Comparison of ENCODE assay signal across 16 cellular contexts in the genomic region with DNA sequence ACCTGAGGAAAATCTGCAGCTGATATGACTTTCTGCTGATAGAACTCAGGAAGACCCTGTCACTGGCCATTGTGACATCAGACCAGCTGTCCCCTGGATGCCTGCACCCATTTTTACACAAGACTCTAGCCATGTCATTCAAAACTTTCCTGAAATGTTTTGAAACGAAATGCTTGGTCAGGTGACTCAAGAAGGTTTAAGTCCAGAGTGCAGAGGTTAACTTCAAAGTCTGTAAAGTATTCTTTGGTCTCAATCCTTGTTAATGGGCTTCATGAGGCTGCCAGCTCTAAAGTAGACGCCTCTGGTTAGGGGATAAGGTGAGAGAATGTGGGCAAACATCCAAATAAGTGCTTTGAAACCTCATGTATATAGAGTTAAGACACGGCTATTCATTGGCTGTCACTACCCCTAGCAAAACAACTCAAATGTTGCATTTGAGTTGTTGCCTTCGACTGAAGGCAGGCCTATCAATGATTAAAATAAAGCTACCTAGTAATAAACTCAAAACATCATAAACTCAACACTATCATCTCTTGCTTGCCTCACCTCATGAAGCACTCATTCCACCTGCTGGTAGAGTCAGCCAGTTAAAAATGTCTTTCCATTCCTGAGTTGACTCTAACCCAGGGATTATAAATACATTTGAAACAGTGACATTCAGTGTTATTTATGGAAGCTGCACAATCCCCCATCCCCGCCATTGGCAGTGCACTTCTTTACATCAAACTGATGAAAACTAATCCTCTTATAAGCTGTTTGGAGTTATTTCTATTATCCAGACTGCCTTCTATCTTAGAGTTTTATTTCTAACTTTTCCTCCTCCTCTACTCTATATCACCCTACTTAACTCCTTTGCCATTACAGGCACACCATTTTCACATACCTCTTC. TPM values are rescaled to one million over a fixed set of nuclear protein-coding genes. Genes with fewer than 3 reads are reported as not detected.
DNase-seq lines count a peak whose midpoint lies in the region; ATAC-seq and TF ChIP-seq lines count a peak whose summit lies in the region.
"Had no signal": no experiment of that assay in that cellular context is flagged by ENCODE, and none has a peak within 500 bp of the region (broad histone marks: within the 10 kb centered on the region; RNA-seq: fewer than 3 reads in every experiment).

No MANE protein-coding gene starts in this region.

- no peak for DNase-seq in CD4-positive, alpha-beta memory T cell
- DNase-seq in epithelial cell of esophagus (ENCODE audit: low read depth): no peak
- no peak for DNase-seq in CD1c-positive myeloid dendritic cell (ENCODE audit: extremely low spot score)
- DNase-seq in stimulated activated naive CD8-positive, alpha-beta T cell treated with anti-CD3 and anti-CD28 coated beads, Interleukin-15, Interleukin-2, amounts not matched to agents 100 U/mL and 50 U/mL, for 24 hours: no peak
- no peak for DNase-seq in prostate gland (ENCODE audit: low spot score)
- DNase-seq: activated CD4-positive, alpha-beta T cell treated with anti-CD3 and anti-CD28 coated beads for 36 hours; activated CD8-positive, alpha-beta memory T cell treated with anti-CD3 and anti-CD28 coated beads, Interleukin-2, amount 50 U/mL, for 48 hours; Calu3; NCI-H187; NCI-H446; stomach had no signal

- intact Hi-C loops in CD4-positive, alpha-beta memory T cell (cut with micrococcal nuclease): no loop called here
- intact Hi-C loops in prostate gland (cut with DNase I): loop anchor here (5.0 kb wide), 1 partner anchor 51 kb away; the partner anchor contains the start of gene PCAT6

- no peak overlapping the region for H3K27ac ChIP-seq in CD4-positive, alpha-beta memory T cell (ENCODE audit: low read depth, low read length)
- H3K27ac ChIP-seq in HUES64 (ENCODE audit: low read depth, low read length) (no peak overlapping the region), prostate gland (no peak overlapping the region)
- H3K27ac ChIP-seq: stomach had no signal

- peaks cover 6 to 23% (median 10%) of the 10 kb centered on the region in 4 donors for H3K4me1 Mint-ChIP-seq in CD4-positive, alpha-beta memory T cell
- peaks cover 30% of the 10 kb centered on the region for H3K4me1 Mint-ChIP-seq in nephron

- CTCF ChIA-PET in CD4-positive, alpha-beta memory T cell (lab: Charles Lee; ENCODE audit: partially characterized antibody): interaction anchor here (0.9 kb wide), 1 partner anchor 12 kb away, joined by 4 read pairs; no protein-coding TSS in a partner anchor

- ATAC-seq in stimulated activated naive CD8-positive, alpha-beta T cell treated with anti-CD3 and anti-CD28 coated beads, Interleukin-15, Interleukin-2, amounts not matched to agents 100 U/mL and 50 U/mL, for 24 hours: no peak
- ATAC-seq in esophagus mucosa: no peak

- H3K36me3 Mint-ChIP-seq in CD4-positive, alpha-beta memory T cell: no peaks in the 10 kb centered on the region
- H3K36me3 Mint-ChIP-seq in nephron (ENCODE audit: low read depth): peaks cover under 1% of the 10 kb centered on the region
- H3K36me3 Mint-ChIP-seq: activated naive CD4-positive, alpha-beta T cell treated with anti-CD3 and anti-CD28 coated beads, Interleukin-2, amount 50 U/mL, for 24 hours had no signal

- no peaks in the 10 kb centered on the region for H3K9me3 Mint-ChIP-seq in CD4-positive, alpha-beta memory T cell
- H3K9me3 Mint-ChIP-seq in nephron: no peaks in the 10 kb centered on the region
- H3K9me3 Mint-ChIP-seq: activated naive CD4-positive, alpha-beta T cell treated with anti-CD3 and anti-CD28 coated beads, Interleukin-2, amount 50 U/mL, for 24 hours had no signal

- H3K27me3 ChIP-seq in CD4-positive, alpha-beta memory T cell (ENCODE audit: insufficient read depth, low read length): peaks cover 21% of the 10 kb centered on the region
- H3K27me3 ChIP-seq in HUES64 (ENCODE audit: insufficient read depth, low read length): no peaks in the 10 kb centered on the region; the same call in 1 of the 2 replicates
- H3K27me3 ChIP-seq in prostate gland (replicated peaks; ENCODE audit: insufficient read depth): no peaks in the 10 kb centered on the region

- no peak for TF ChIP-seq POLR2A in prostate gland (IDR thresholded peaks at IDR 0.05)

- TF ChIP-seq CTCF in epithelial cell of esophagus (IDR thresholded peaks at IDR 0.05; ENCODE audit: insufficient read depth, low read depth, low read length, missing control alignments) (peak; percentile 23), nephron (IDR thresholded peaks at IDR 0.05; ENCODE audit: unreplicated experiment in 3 of 3) (no peak), prostate gland (IDR thresholded peaks at IDR 0.05) (no peak)

- H3K4me3 Mint-ChIP-seq in CD4-positive, alpha-beta memory T cell: peak overlapping the region in 7 of 8 donors; percentile 6 to 87 (median 80)
- H3K4me3 Mint-ChIP-seq in nephron: peak overlapping the region; percentile 94 to 97 (median 96)

- peaks cover 44 to 48% of the 10 kb centered on the region in 2 donors for H3K27me3 Mint-ChIP-seq in CD4-positive, alpha-beta memory T cell
- H3K27me3 Mint-ChIP-seq in nephron (ENCODE audit: low read depth): peaks cover 18% of the 10 kb centered on the region

- no peak overlapping the region for H3K9ac ChIP-seq in HUES64 (ENCODE audit: low read depth, low read length)

- no peaks in the 10 kb centered on the region for H3K9me3 ChIP-seq in CD4-positive, alpha-beta memory T cell (ENCODE audit: control insufficient read depth in 1 of 2, low read length in 2 of 2)
- no peaks in the 10 kb centered on the region for H3K9me3 ChIP-seq in HUES64 (ENCODE audit: insufficient read depth, low read depth, low read length)
- H3K9me3 ChIP-seq in prostate gland: no peaks in the 10 kb centered on the region
- H3K9me3 ChIP-seq: stomach had no signal

- no peak overlapping the region for H3K27ac Mint-ChIP-seq in CD4-positive, alpha-beta memory T cell
- no peak overlapping the region for H3K27ac Mint-ChIP-seq in nephron
- H3K27ac Mint-ChIP-seq: activated CD4-positive, alpha-beta T cell treated with anti-CD3 and anti-CD28 coated beads for 36 hours; activated naive CD4-positive, alpha-beta T cell treated with anti-CD3 and anti-CD28 coated beads, Interleukin-2, amount 50 U/mL, for 24 hours had no signal

- 81% methylated on average over 5 of the region's 5 CpGs for WGBS in HUES64
- WGBS in prostate gland: 73% methylated on average over 5 of the region's 5 CpGs

- no peaks in the 10 kb centered on the region for H3K36me3 ChIP-seq in CD4-positive, alpha-beta memory T cell (ENCODE audit: insufficient read depth, low read length)
- H3K36me3 ChIP-seq in HUES64 (ENCODE audit: insufficient read depth, low read length) (peaks cover 11% of the 10 kb centered on the region), prostate gland (no peaks in the 10 kb centered on the region)
- H3K36me3 ChIP-seq: stomach had no signal

- POLR2A ChIA-PET in CD4-positive, alpha-beta memory T cell (lab: Charles Lee; ENCODE audit: partially characterized antibody): no interaction called here

- H3K4me1 ChIP-seq in CD4-positive, alpha-beta memory T cell (ENCODE audit: insufficient read depth, low read length): peaks cover 15% of the 10 kb centered on the region
- H3K4me1 ChIP-seq in HUES64 (ENCODE audit: insufficient read depth, low read length) (no peaks in the 10 kb centered on the region), prostate gland (replicated peaks) (peaks cover 4% of the 10 kb centered on the region)

- H3K4me3 ChIP-seq in CD4-positive, alpha-beta memory T cell (ENCODE audit: low read length in 2 of 2): no peak overlapping the region
- H3K4me3 ChIP-seq in HUES64 (ENCODE audit: low read length) (peak overlapping the region; percentile 81; the same call in 1 of the 2 replicates), epithelial cell of esophagus (ENCODE audit: low read length) (no peak overlapping the region), prostate gland (no peak overlapping the region)

RNA-seq across cellular contexts. Expression of gene RABIF, which starts 26.0 kb away (rescaled TPM):
- total RNA-seq in CD4-positive, alpha-beta memory T cell: 10 to 100 TPM; 17.3 to 18.7 TPM
- polyA plus RNA-seq in CD4-positive, alpha-beta memory T cell: 10 to 100 TPM; 24.2 to 25.0 TPM
- polyA plus RNA-seq in HUES64 (2013, experiment 1 of 2): 8.7 TPM
- polyA plus RNA-seq in HUES64 (2013, experiment 2 of 2): 7.4 TPM
- total RNA-seq in prostate gland: 10 to 100 TPM in 1 of 2 donors, 1 to 10 TPM in 1; 6.6 to 14.5 TPM
- 12.3 TPM for total RNA-seq in esophagus mucosa

RNA-seq across cellular contexts. Expression of gene PCAT6, which starts 52.2 kb away (rescaled TPM):
- not detected for total RNA-seq in CD4-positive, alpha-beta memory T cell
- polyA plus RNA-seq in CD4-positive, alpha-beta memory T cell: 1 to 10 TPM in 1 of 2 donors, not detected in 1; 1.0 TPM
- 2.2 TPM for polyA plus RNA-seq in HUES64 (2013, experiment 1 of 2)
- 3.7 TPM for polyA plus RNA-seq in HUES64 (2013, experiment 2 of 2)
- 1 to 10 TPM; 6.2 to 9.0 TPM for total RNA-seq in prostate gland
- 5.8 TPM for total RNA-seq in esophagus mucosa
- total RNA-seq: bronchial epithelial cell, stomach had no signal

RNA-seq across cellular contexts. Expression of gene KDM5B, which starts 54.7 kb away (rescaled TPM):
- total RNA-seq in CD4-positive, alpha-beta memory T cell: 10 to 100 TPM; 60.7 to 64.6 TPM
- 10 to 100 TPM in 1 of 2 donors, 1 to 10 TPM in 1; 6.5 to 18.0 TPM for polyA plus RNA-seq in CD4-positive, alpha-beta memory T cell
- 57.9 TPM for polyA plus RNA-seq in HUES64 (2013, experiment 1 of 2)
- polyA plus RNA-seq in HUES64 (2013, experiment 2 of 2): 69.9 TPM
- total RNA-seq in prostate gland (100 to 1,000 TPM in 1 of 2 donors, 10 to 100 TPM in 1; 48.2 to 110 TPM), esophagus mucosa (67.4 TPM)
